In genomic region chr11:96738311-96738710, GRCh38 we compare ENCODE assay signal across 19 cellular contexts.
A peak's percentile ranks its signal among the peaks of the same experiment; 100 is the strongest.
DNase-seq lines count a peak whose midpoint lies in the region; ATAC-seq and TF ChIP-seq lines count a peak whose summit lies in the region.
"Had no signal": no experiment of that assay in that cellular context is flagged by ENCODE, and none has a peak within 500 bp of the region (broad histone marks: within the 10 kb centered on the region; RNA-seq: fewer than 3 reads in every experiment).

No MANE protein-coding gene starts in this region.

- H3K4me3 ChIP-seq in SJCRH30 (no peak overlapping the region), neuronal stem cell (ENCODE audit: low read length in 2 of 2) (no peak overlapping the region), upper lobe of right lung (no peak overlapping the region)
- H3K4me3 ChIP-seq: A549; BLaER1 treated with 17β-estradiol and CSF1 and Interleukin-3, amounts not matched to agents 10 nM and 100 nM had no signal

- H3K79me1 ChIP-seq in H9 (ENCODE audit: insufficient read depth, low read depth, low read length, poor library complexity, severe bottlenecking) (no peaks in the 10 kb centered on the region), neuronal stem cell (ENCODE audit: low read depth, low read length) (no peaks in the 10 kb centered on the region)

- H2BK12ac ChIP-seq in H9 (ENCODE audit: insufficient read length, low read depth, low read length) (no peak overlapping the region), neuronal stem cell (ENCODE audit: low read length) (no peak overlapping the region)

- no peaks in the 10 kb centered on the region for H3K79me2 ChIP-seq in H9 (ENCODE audit: insufficient read depth, low read length)

- no peak for DNase-seq in H9
- peak; percentile 54 to 58 for DNase-seq in SJCRH30
- no peak for DNase-seq in neuronal stem cell (ENCODE audit: low spot score)
- DNase-seq in upper lobe of right lung, result no peak
- DNase-seq in LoVo (ENCODE audit: low spot score), result no peak
- DNase-seq in activated T-cell treated with anti-CD3 and anti-CD28 coated beads, Interleukin-2, amount 50 U/mL, for 1 hour, result no peak
- no peak for DNase-seq in cortex of kidney (lab: John Stamatoyannopoulos, UW)
- DNase-seq: AML-193; Caco-2; Calu3; CD4-positive, alpha-beta T cell; CD8-positive, alpha-beta T cell; DMS79 treated with DMSO at 0.1 percent for 48 hours; GF-D8 had no signal

- H3K4me1 ChIP-seq in H9 (ENCODE audit: insufficient read depth, low read length) (no peaks in the 10 kb centered on the region), SJCRH30 (no peaks in the 10 kb centered on the region), neuronal stem cell (ENCODE audit: control insufficient read depth in 2 of 2, insufficient read depth in 1 of 2, low read depth in 1 of 2, low read length in 2 of 2) (no peaks in the 10 kb centered on the region), upper lobe of right lung (no peaks in the 10 kb centered on the region)
- H3K4me1 ChIP-seq: A549; BLaER1 treated with 17β-estradiol and CSF1 and Interleukin-3, amounts not matched to agents 10 nM and 100 nM had no signal

- H3K36me3 ChIP-seq in SJCRH30 (no peaks in the 10 kb centered on the region), neuronal stem cell (replicated peaks in 1 of 2; ENCODE audit: control insufficient read depth in 2 of 2, insufficient read depth in 2 of 2, low read length in 2 of 2) (no peaks in the 10 kb centered on the region), upper lobe of right lung (no peaks in the 10 kb centered on the region)
- H3K36me3 ChIP-seq: BLaER1 treated with 17β-estradiol and CSF1 and Interleukin-3, amounts not matched to agents 10 nM and 100 nM had no signal

- no peak overlapping the region for H2AK5ac ChIP-seq in H9 (ENCODE audit: insufficient read length, low read length)
- peak overlapping the region; percentile 34 for H2AK5ac ChIP-seq in neuronal stem cell (ENCODE audit: low read depth, low read length)

- H4K20me1 ChIP-seq in H9 (ENCODE audit: control insufficient read depth, insufficient read depth, insufficient read length), result no peaks in the 10 kb centered on the region
- H4K20me1 ChIP-seq: BLaER1 treated with 17β-estradiol and CSF1 and Interleukin-3, amounts not matched to agents 10 nM and 100 nM had no signal

- H3K9me3 Mint-ChIP-seq in H9, result peaks cover 0 to 2% of the 10 kb centered on the region in 2 experiments; a peak in 1 of 5 replicates

- WGBS in H9 (ENCODE audit: extremely low coverage, insufficient read length, low lambda C conversion rate), result no CpG with 5 or more reads among the region's 3 CpGs
- WGBS in neuronal stem cell (ENCODE audit: extremely low coverage in 2 of 2, insufficient read length in 2 of 2, insufficient replicate concordance in 1 of 2), 2 donors, result no CpG with 5 or more reads among the region's 3 CpGs

- H3K18ac ChIP-seq in H9 (ENCODE audit: insufficient read length, low read depth, low read length) (no peak overlapping the region), neuronal stem cell (ENCODE audit: low read length) (no peak overlapping the region)

- no peak overlapping the region for H2BK20ac ChIP-seq in H9 (ENCODE audit: low read depth, low read length, poor library complexity, severe bottlenecking)

- H2BK120ac ChIP-seq in H9 (ENCODE audit: low read depth, low read length, poor library complexity, severe bottlenecking), result no peak overlapping the region
- no peak overlapping the region for H2BK120ac ChIP-seq in neuronal stem cell (ENCODE audit: low read depth, low read length)

- H2BK15ac ChIP-seq in H9 (ENCODE audit: low read depth, low read length) (no peak overlapping the region), neuronal stem cell (ENCODE audit: low read length) (peak overlapping the region; percentile 59)

- no peaks in the 10 kb centered on the region for H3K36me3 Mint-ChIP-seq in H9 (ENCODE audit: insufficient read depth in 1 of 3, low read depth in 3 of 3)
- H3K36me3 Mint-ChIP-seq: CD8-positive, alpha-beta T cell had no signal

- no peak overlapping the region for H3K27ac ChIP-seq in H9 (ENCODE audit: insufficient read length, low read depth, low read length)
- no peak overlapping the region for H3K27ac ChIP-seq in SJCRH30
- H3K27ac ChIP-seq in neuronal stem cell (replicated peaks; ENCODE audit: low read length), result no peak overlapping the region
- no peak overlapping the region for H3K27ac ChIP-seq in upper lobe of right lung
- H3K27ac ChIP-seq: 22Rv1; A549; BLaER1 treated with 17β-estradiol and CSF1 and Interleukin-3, amounts not matched to agents 10 nM and 100 nM; C4-2B had no signal

- H3K14ac ChIP-seq in H9 (ENCODE audit: insufficient read depth, low read length) (peak overlapping the region; percentile 26; the same call in 1 of the 2 replicates), neuronal stem cell (ENCODE audit: low read length) (no peak overlapping the region)

- H3K27me3 ChIP-seq in H9 (ENCODE audit: insufficient read depth, low read length) (no peaks in the 10 kb centered on the region), SJCRH30 (no peaks in the 10 kb centered on the region), neuronal stem cell (ENCODE audit: control insufficient read depth in 3 of 3, insufficient read depth in 3 of 3, low read depth in 1 of 3, low read length in 3 of 3) (no peaks in the 10 kb centered on the region), upper lobe of right lung (no peaks in the 10 kb centered on the region)
- H3K27me3 ChIP-seq: BLaER1 treated with 17β-estradiol and CSF1 and Interleukin-3, amounts not matched to agents 10 nM and 100 nM had no signal

- H3K23ac ChIP-seq in H9 (ENCODE audit: insufficient read length, low read depth, low read length) (no peak overlapping the region), neuronal stem cell (ENCODE audit: low read depth, low read length, poor library complexity) (no peak overlapping the region)

- H3K4me3 Mint-ChIP-seq in H9, result no peak overlapping the region
- H3K4me3 Mint-ChIP-seq: B cell; CD4-positive, alpha-beta T cell; CD8-positive, alpha-beta T cell had no signal

- TF ChIP-seq CTCF in H9 (conservative IDR thresholded peaks at IDR 0.05), result no peak
- TF ChIP-seq CTCF in upper lobe of right lung (IDR thresholded peaks at IDR 0.05), result no peak

- no peak overlapping the region for H4K5ac ChIP-seq in H9 (ENCODE audit: insufficient read length, low read depth, low read length)

- no peak overlapping the region for H2BK5ac ChIP-seq in H9 (ENCODE audit: insufficient read length, low read length)
- H2BK5ac ChIP-seq in neuronal stem cell (ENCODE audit: low read length), result no peak overlapping the region

- intact Hi-C loops in upper lobe of right lung (cut with DNase I), result no loop called here

- no peak overlapping the region for H4K91ac ChIP-seq in H9 (ENCODE audit: insufficient read length, low read depth, low read length)
- H4K91ac ChIP-seq in neuronal stem cell (ENCODE audit: low read depth, low read length, poor library complexity), result no peak overlapping the region

- H3T11ph ChIP-seq in H9 (ENCODE audit: low read length), result no peak overlapping the region

- H3K9me3 ChIP-seq in H9 (ENCODE audit: control insufficient read depth, low read depth, low read length) (no peaks in the 10 kb centered on the region), SJCRH30 (replicated peaks) (no peaks in the 10 kb centered on the region), neuronal stem cell (replicated peaks in 1 of 2; ENCODE audit: control insufficient read depth in 2 of 2, insufficient read depth in 1 of 2, low read depth in 1 of 2, low read length in 2 of 2) (no peaks in the 10 kb centered on the region), upper lobe of right lung (no peaks in the 10 kb centered on the region)
- H3K9me3 ChIP-seq: A549; BLaER1 treated with 17β-estradiol and CSF1 and Interleukin-3, amounts not matched to agents 10 nM and 100 nM had no signal

- H2AFZ ChIP-seq in H9 (ENCODE audit: low read length) (no peak overlapping the region), neuronal stem cell (ENCODE audit: low read length) (no peak overlapping the region)

- H3K4ac ChIP-seq in H9 (ENCODE audit: low read depth, low read length), result no peak overlapping the region
- H3K4ac ChIP-seq in neuronal stem cell (ENCODE audit: low read length), result no peak overlapping the region

- no peak overlapping the region for H3K9ac ChIP-seq in H9 (ENCODE audit: extremely low read depth, insufficient read length, low read length)
- H3K9ac ChIP-seq in neuronal stem cell (ENCODE audit: low read depth, low read length, poor library complexity), result no peak overlapping the region
- H3K9ac ChIP-seq: BLaER1 treated with 17β-estradiol and CSF1 and Interleukin-3, amounts not matched to agents 10 nM and 100 nM had no signal

- H4K8ac ChIP-seq in H9 (replicated peaks; ENCODE audit: insufficient read length, low read depth, low read length) (no peak overlapping the region), neuronal stem cell (ENCODE audit: low read depth, low read length) (peak overlapping the region; percentile 56)

- no peaks in the 10 kb centered on the region for H3K27me3 Mint-ChIP-seq in H9 (ENCODE audit: low read depth)
- H3K27me3 Mint-ChIP-seq: B cell; CD4-positive, alpha-beta T cell had no signal

- no peaks in the 10 kb centered on the region for H3K23me2 ChIP-seq in H9 (ENCODE audit: insufficient read length, low read depth, low read length, poor library complexity, severe bottlenecking)

- no peak overlapping the region for H3K56ac ChIP-seq in H9 (ENCODE audit: insufficient read length, low read depth, low read length)

- ATAC-seq in upper lobe of right lung, result peak; percentile 19
- ATAC-seq: A549; CD8-positive, alpha-beta T cell had no signal

- H3K4me2 ChIP-seq in H9 (ENCODE audit: insufficient read depth, insufficient read length, low read length) (no peak overlapping the region), neuronal stem cell (ENCODE audit: insufficient read depth, low read length, poor library complexity, severe bottlenecking) (no peak overlapping the region)
- H3K4me2 ChIP-seq: A549; BLaER1 treated with 17β-estradiol and CSF1 and Interleukin-3, amounts not matched to agents 10 nM and 100 nM had no signal

- no peaks in the 10 kb centered on the region for H3K4me1 Mint-ChIP-seq in H9
- H3K4me1 Mint-ChIP-seq: B cell had no signal

- no peak overlapping the region for H3K27ac Mint-ChIP-seq in H9
- H3K27ac Mint-ChIP-seq: B cell; CD4-positive, alpha-beta T cell; CD8-positive, alpha-beta T cell had no signal

Comparison
In these comparisons a context has a peak if more than half of its experiments do, and no peak if none do; other contexts are left out.
1. DNase-seq: peak in SJCRH30 (2 of 2); none in H9 (single experiment), neuronal stem cell (single experiment), upper lobe of right lung (single experiment), LoVo (single experiment), activated T-cell treated with anti-CD3 and anti-CD28 coated beads, Interleukin-2, amount 50 U/mL, for 1 hour (single experiment) and cortex of kidney (single experiment).